15 cellular contexts compared by ENCODE assay signal in the genomic region with DNA sequence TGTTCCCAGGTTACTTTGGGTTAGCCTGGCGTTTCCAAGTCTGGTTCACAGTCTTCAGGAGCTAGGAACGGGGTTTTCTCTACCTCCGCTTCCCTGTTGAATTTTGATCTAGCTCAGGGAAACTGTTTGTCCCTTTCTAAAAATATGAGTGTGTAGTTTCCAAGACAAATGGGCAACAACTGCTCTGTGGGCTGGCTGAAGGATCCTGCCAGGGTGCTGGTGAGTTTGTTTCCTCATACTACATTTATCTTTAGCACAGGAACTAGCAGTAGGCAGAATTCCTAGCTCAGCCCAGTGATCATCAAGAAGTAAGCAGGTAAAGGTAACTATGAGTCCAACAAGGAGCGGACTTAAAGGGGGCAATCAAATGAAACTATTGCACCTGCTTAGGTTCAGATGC. TPM values are rescaled to one million over a fixed set of nuclear protein-coding genes. Genes with fewer than 3 reads are reported as not detected.
DNase-seq lines count a peak whose midpoint lies in the region; ATAC-seq and TF ChIP-seq lines count a peak whose summit lies in the region.
"Had no signal": no experiment of that assay in that cellular context is flagged by ENCODE, and none has a peak within 500 bp of the region (broad histone marks: within the 10 kb centered on the region; RNA-seq: fewer than 3 reads in every experiment).

No MANE protein-coding gene starts in this region.

- peak; percentile 83 for DNase-seq in myocyte (ENCODE audit: low read depth)
- no peak for DNase-seq in HT-29 (ENCODE audit: low spot score)
- DNase-seq in trophoblast cell = no peak
- DNase-seq: HFFc6, KBM-7, NCI-H1417 treated with DMSO at 0.1 percent for 48 hours, NCI-H2029, NCI-H2171 treated with DMSO at 0.1 percent for 48 hours, NCI-H748 treated with DMSO at 0.1 percent for 48 hours, PC-3 had no signal

- no peak overlapping the region for H2BK12ac ChIP-seq in trophoblast cell (ENCODE audit: low read length)

- H3K4me3 ChIP-seq in skeletal muscle tissue (ENCODE audit: low read length in 3 of 3) (peak overlapping the region; percentile 8 to 50 (median 16)), trophoblast cell (ENCODE audit: low read depth, low read length) (no peak overlapping the region)

- peaks cover 0 to 2% (median 0%) of the 10 kb centered on the region in 3 donors for H3K9me3 ChIP-seq in skeletal muscle tissue (ENCODE audit: control insufficient read depth in 3 of 3, low read length in 3 of 3)
- H3K9me3 ChIP-seq in trophoblast cell (ENCODE audit: insufficient read depth, low read depth, low read length) = no peaks in the 10 kb centered on the region

- no peaks in the 10 kb centered on the region for H3K27me3 ChIP-seq in skeletal muscle tissue (ENCODE audit: control insufficient read depth in 3 of 3, insufficient read depth in 3 of 3, low read length in 3 of 3)
- H3K27me3 ChIP-seq in trophoblast cell (ENCODE audit: insufficient read depth, low read length) = no peaks in the 10 kb centered on the region

- peaks cover 8% of the 10 kb centered on the region for H3K79me1 ChIP-seq in trophoblast cell (ENCODE audit: low read length)

- H2BK120ac ChIP-seq in trophoblast cell (ENCODE audit: insufficient read depth, low read length, poor library complexity) = no peak overlapping the region

- TF ChIP-seq CTCF in 22Rv1 (IDR thresholded peaks at IDR 0.05) = no peak

- H3K9ac ChIP-seq in skeletal muscle tissue (ENCODE audit: low read depth in 1 of 3, low read length in 3 of 3) (peak overlapping the region; percentile 45 to 71 (median 62)), trophoblast cell (ENCODE audit: low read length) (no peak overlapping the region)

- no peak for ATAC-seq in GM19397 (IDR thresholded peaks at IDR 0.05; ENCODE audit: unreplicated experiment)
- ATAC-seq: PC-3 had no signal

- H2BK5ac ChIP-seq in trophoblast cell (ENCODE audit: low read depth, low read length, poor library complexity) = no peak overlapping the region

- H3K4me2 ChIP-seq in trophoblast cell (ENCODE audit: low read length) = no peak overlapping the region

- no peaks in the 10 kb centered on the region for H3K79me2 ChIP-seq in trophoblast cell (ENCODE audit: control insufficient read depth, insufficient read depth, low read length, poor library complexity)

- no CpG with 5 or more reads among the region's 4 CpGs for WGBS in trophoblast cell (ENCODE audit: extremely low coverage, insufficient coverage, insufficient read length)

- no peak overlapping the region for H3K18ac ChIP-seq in trophoblast cell (ENCODE audit: low read length)

- H3K4ac ChIP-seq in trophoblast cell (ENCODE audit: low read depth, low read length) = no peak overlapping the region

- no peak overlapping the region for H3K14ac ChIP-seq in trophoblast cell (ENCODE audit: low read length)

- H3K4me1 ChIP-seq in skeletal muscle tissue (ENCODE audit: control insufficient read depth in 3 of 3, insufficient read depth in 3 of 3, low read length in 3 of 3) = peaks cover 3 to 16% (median 5%) of the 10 kb centered on the region in 3 donors
- peaks cover 0 to 3% of the 10 kb centered on the region in 2 experiments for H3K4me1 ChIP-seq in trophoblast cell (ENCODE audit: control insufficient read depth in 1 of 2, insufficient read depth in 2 of 2, low read length in 2 of 2)

- no peak overlapping the region for H4K8ac ChIP-seq in trophoblast cell (ENCODE audit: low read depth, low read length)

- H4K12ac ChIP-seq in trophoblast cell (ENCODE audit: low read depth, low read length) = no peak overlapping the region

- no peaks in the 10 kb centered on the region for H3K36me3 ChIP-seq in skeletal muscle tissue (ENCODE audit: control insufficient read depth in 3 of 3, insufficient read depth in 3 of 3, low read length in 3 of 3)
- no peaks in the 10 kb centered on the region for H3K36me3 ChIP-seq in trophoblast cell (ENCODE audit: control insufficient read depth in 1 of 2, insufficient read depth in 2 of 2, low read length in 2 of 2)

- no peak overlapping the region for H4K91ac ChIP-seq in trophoblast cell (ENCODE audit: low read depth, low read length)

- H3K27ac ChIP-seq in 22Rv1 (peak overlapping the region; percentile 25; the same call in 1 of the 2 replicates), angular gyrus (ENCODE audit: low read depth, low read length) (peak overlapping the region; percentile 69), skeletal muscle tissue (ENCODE audit: low read depth, low read length) (peak overlapping the region; percentile 98), trophoblast cell (ENCODE audit: low read depth, low read length) (no peak overlapping the region)

- H3K23ac ChIP-seq in trophoblast cell (ENCODE audit: low read length) = no peak overlapping the region

- no peak overlapping the region for H2AFZ ChIP-seq in trophoblast cell (ENCODE audit: insufficient read depth, low read length, poor library complexity)

- no peak overlapping the region for H2AK5ac ChIP-seq in trophoblast cell (ENCODE audit: low read length)

RNA-seq across cellular contexts. Expression of a gene that starts 13.3 kb away (rescaled TPM):
- 0.13 and 0.21 TPM in 2 replicates for total RNA-seq in myocyte
- polyA plus RNA-seq in myocyte (2012) = 0.28 TPM
- 0.52 TPM for total RNA-seq in skeletal muscle tissue
- 2.4 and 2.9 TPM in 2 replicates for total RNA-seq in HT-29 (2014; rRNA removed; shearing (Covaris generic))
- polyA plus RNA-seq in trophoblast cell (2013) = 0.38 and 0.47 TPM in 2 replicates
- polyA plus RNA-seq: CD14-positive monocyte had no signal

RNA-seq across cellular contexts. Expression of a gene that starts 24.6 kb away (rescaled TPM):
- total RNA-seq in myocyte (208 and 216 TPM in 2 replicates), skeletal muscle tissue (125 TPM)
- 140 TPM for polyA plus RNA-seq in myocyte (2012)
- 99.5 and 105 TPM in 2 replicates for total RNA-seq in HT-29 (2014; rRNA removed; shearing (Covaris generic))
- polyA plus RNA-seq in trophoblast cell (2013) = 45.2 and 49.8 TPM in 2 replicates
